14 cellular contexts compared by ENCODE assay signal in the genomic region with DNA sequence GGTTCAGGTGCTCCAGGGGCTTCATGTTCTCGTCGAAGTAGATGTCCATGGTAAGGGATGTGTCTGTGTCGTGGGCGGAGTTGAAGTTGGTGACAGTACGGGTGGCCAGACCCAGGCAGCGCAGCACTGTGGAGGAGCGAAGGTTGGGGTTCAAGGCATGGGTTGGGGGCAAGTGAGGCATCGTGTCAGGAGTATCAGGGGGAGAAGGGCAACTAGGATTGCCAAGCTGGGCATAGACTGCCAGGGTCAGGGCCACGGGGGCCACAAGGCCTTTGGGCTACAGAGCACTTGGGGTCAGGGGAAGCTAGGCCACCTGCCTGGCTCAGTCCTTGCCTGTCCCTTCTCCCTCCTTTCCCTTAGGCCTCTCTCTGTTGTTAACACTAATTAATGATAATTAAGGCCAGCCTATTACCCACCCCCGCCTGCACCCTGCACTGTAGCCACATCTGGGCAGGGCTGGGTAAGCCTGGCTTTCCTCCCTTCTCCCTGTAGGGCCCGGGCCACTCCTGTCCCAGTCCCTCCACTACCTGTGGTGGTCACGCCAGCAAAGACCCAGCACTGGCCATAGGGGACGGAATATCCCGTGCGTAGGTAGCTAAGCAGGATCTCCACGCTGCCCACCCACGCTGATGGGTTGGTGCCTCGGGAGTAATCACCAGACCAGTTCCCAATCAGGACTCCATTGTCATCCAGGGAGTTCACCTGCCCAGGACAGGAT.
"Had no signal": no experiment of that assay in that cellular context is flagged by ENCODE, and none has a peak within 500 bp of the region (broad histone marks: within the 10 kb centered on the region; RNA-seq: fewer than 3 reads in every experiment).

No MANE protein-coding gene starts in this region.

- H3K9me3 Mint-ChIP-seq: activated CD4-positive, alpha-beta T cell treated with anti-CD3 and anti-CD28 coated beads, Interleukin-2, amount 10 ng/mL, durations not matched to agents 7 days and 5 days; activated naive CD4-positive, alpha-beta T cell treated with anti-CD3 and anti-CD28 coated beads for 36 hours; activated T-helper 17 cell treated with anti-CD3 and anti-CD28 coated beads, Interleukin-2, amount 50 U/mL, for 72 hours; neural progenitor cell; stimulated activated memory B cell treated with anti-CD40 and anti-IgM and Interleukin-4, amounts not matched to agents 10 μg/mL and 1 μg/mL and 100 μg/mL, for 72 hours had no signal

- H3K4me3 ChIP-seq: colonic mucosa, neural progenitor cell, right atrium auricular region, transverse colon had no signal

- ATAC-seq: activated T-helper 17 cell treated with anti-CD3 and anti-CD28 coated beads, Interleukin-2, amount 50 U/mL, for 72 hours; left lobe of liver; stimulated activated memory B cell treated with anti-CD40 and anti-IgM and Interleukin-4, amounts not matched to agents 10 μg/mL and 1 μg/mL and 100 μg/mL, for 72 hours had no signal

- H3K9me3 ChIP-seq: colonic mucosa, right atrium auricular region, transverse colon had no signal

- H3K27ac ChIP-seq: colonic mucosa, neural progenitor cell, right atrium auricular region, transverse colon had no signal

- H3K36me3 Mint-ChIP-seq: neural progenitor cell had no signal

- H3K4me1 ChIP-seq: colonic mucosa, neural progenitor cell, right atrium auricular region, transverse colon had no signal

- H3K27me3 Mint-ChIP-seq: activated CD4-positive, alpha-beta T cell treated with anti-CD3 and anti-CD28 coated beads, Interleukin-2, amount 10 ng/mL, durations not matched to agents 7 days and 5 days; activated T-helper 17 cell treated with anti-CD3 and anti-CD28 coated beads, Interleukin-2, amount 50 U/mL, for 72 hours; stimulated activated memory B cell treated with anti-CD40 and anti-IgM and Interleukin-4, amounts not matched to agents 10 μg/mL and 1 μg/mL and 100 μg/mL, for 72 hours had no signal

- DNase-seq: activated CD4-positive, alpha-beta T cell treated with anti-CD3 and anti-CD28 coated beads, Interleukin-2, amount 10 ng/mL, durations not matched to agents 7 days and 5 days; activated CD4-positive, CD25-positive, alpha-beta regulatory T cell; activated naive CD4-positive, alpha-beta T cell treated with anti-CD3 and anti-CD28 coated beads for 36 hours; activated T-cell treated with anti-CD3 and anti-CD28 coated beads for 4 hours; colonic mucosa; effector CD4-positive, alpha-beta T cell; stimulated activated CD4-positive, alpha-beta T cell treated with anti-CD3 and anti-CD28 coated beads, Interleukin-1b, Interleukin-23, amount 100 ng/mL, for 48 hours; transverse colon had no signal

- H3K27me3 ChIP-seq: colonic mucosa, neural progenitor cell, right atrium auricular region, transverse colon had no signal

- H3K4me1 Mint-ChIP-seq: activated CD4-positive, alpha-beta T cell treated with anti-CD3 and anti-CD28 coated beads, Interleukin-2, amount 10 ng/mL, durations not matched to agents 7 days and 5 days; activated T-helper 17 cell treated with anti-CD3 and anti-CD28 coated beads, Interleukin-2, amount 50 U/mL, for 72 hours; neural progenitor cell; stimulated activated memory B cell treated with anti-CD40 and anti-IgM and Interleukin-4, amounts not matched to agents 10 μg/mL and 1 μg/mL and 100 μg/mL, for 72 hours had no signal

- H3K36me3 ChIP-seq: colonic mucosa, neural progenitor cell, right atrium auricular region, transverse colon had no signal

- FAIRE-seq: astrocyte had no signal

- H3K27ac Mint-ChIP-seq: activated CD4-positive, alpha-beta T cell treated with anti-CD3 and anti-CD28 coated beads, Interleukin-2, amount 10 ng/mL, durations not matched to agents 7 days and 5 days; activated naive CD4-positive, alpha-beta T cell treated with anti-CD3 and anti-CD28 coated beads for 36 hours; activated T-helper 17 cell treated with anti-CD3 and anti-CD28 coated beads, Interleukin-2, amount 50 U/mL, for 72 hours; neural progenitor cell; stimulated activated memory B cell treated with anti-CD40 and anti-IgM and Interleukin-4, amounts not matched to agents 10 μg/mL and 1 μg/mL and 100 μg/mL, for 72 hours had no signal

- H3K4me3 Mint-ChIP-seq: activated CD4-positive, alpha-beta T cell treated with anti-CD3 and anti-CD28 coated beads, Interleukin-2, amount 10 ng/mL, durations not matched to agents 7 days and 5 days; activated naive CD4-positive, alpha-beta T cell treated with anti-CD3 and anti-CD28 coated beads for 36 hours; activated T-helper 17 cell treated with anti-CD3 and anti-CD28 coated beads, Interleukin-2, amount 50 U/mL, for 72 hours; neural progenitor cell; stimulated activated memory B cell treated with anti-CD40 and anti-IgM and Interleukin-4, amounts not matched to agents 10 μg/mL and 1 μg/mL and 100 μg/mL, for 72 hours had no signal
